ENCODE assay signal across 8 cellular contexts in the genomic region with DNA sequence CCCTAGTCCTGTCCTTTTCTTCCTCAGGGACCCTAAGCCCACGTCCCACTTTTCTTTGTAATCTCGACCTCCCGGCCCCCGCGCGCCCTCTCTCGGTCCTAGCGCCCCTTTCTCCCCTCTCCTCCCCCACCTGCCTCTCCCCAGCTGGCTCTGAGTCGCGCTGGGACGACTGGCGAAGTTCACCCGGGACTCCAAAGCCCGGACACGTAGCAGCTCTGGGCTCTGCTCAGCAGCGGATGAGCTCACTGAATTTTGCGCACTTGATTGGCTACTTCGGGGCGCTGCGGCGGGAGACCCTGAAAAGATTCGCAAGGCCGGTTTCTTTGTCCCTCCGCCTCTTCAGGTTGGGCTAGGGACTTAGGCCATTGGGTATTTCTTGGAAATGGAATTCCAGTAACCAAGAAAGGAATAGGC. TPM values are rescaled to one million over a fixed set of nuclear protein-coding genes. Genes with fewer than 3 reads are reported as not detected.
A peak's percentile ranks its signal among the peaks of the same experiment; 100 is the strongest.
DNase-seq lines count a peak whose midpoint lies in the region; ATAC-seq and TF ChIP-seq lines count a peak whose summit lies in the region.

No MANE protein-coding gene starts in this region.

- H3K4me2 ChIP-seq in IMR-90 (ENCODE audit: low read depth, low read length), result no peak overlapping the region

- no peak overlapping the region for H2BK20ac ChIP-seq in IMR-90 (ENCODE audit: low read depth, low read length)

- H3K27ac Mint-ChIP-seq in activated naive CD4-positive, alpha-beta T cell treated with anti-CD3 and anti-CD28 coated beads, Interleukin-2, amount 10 ng/mL, durations not matched to agents 7 days and 5 days, result no peak overlapping the region

- no peak for TF ChIP-seq CTCF in IMR-90 (conservative IDR thresholded peaks at IDR 0.05; ENCODE audit: low read depth, low read length)
- no peak for TF ChIP-seq CTCF in choroid plexus epithelial cell (conservative IDR thresholded peaks at IDR 0.05; ENCODE audit: low read depth, low read length)
- TF ChIP-seq CTCF in right lobe of liver (IDR thresholded peaks at IDR 0.05), result no peak
- no peak for TF ChIP-seq CTCF in thoracic aorta (IDR thresholded peaks at IDR 0.05)

- H3K9ac ChIP-seq in ES-I3 (ENCODE audit: low read depth, low read length) (peak overlapping the region; percentile 42), IMR-90 (ENCODE audit: low read depth, low read length) (no peak overlapping the region)

- H2AK5ac ChIP-seq in IMR-90 (ENCODE audit: low read depth, low read length), result no peak overlapping the region

- dilution Hi-C loops in IMR-90 (cut with HindIII; ENCODE audit: low sequenced_read_pairs, unreplicated experiment), result no loop called here

- TF ChIP-seq RAD21 in IMR-90 (IDR thresholded peaks at IDR 0.05; ENCODE audit: low read length), result no peak

- H4K8ac ChIP-seq in IMR-90 (ENCODE audit: low read depth in 2 of 2, low read length in 2 of 2), result no peak overlapping the region

- H3K9me1 ChIP-seq in IMR-90 (ENCODE audit: insufficient read depth, low read length), result no peaks in the 10 kb centered on the region

- H3K4me3 ChIP-seq in IMR-90 (ENCODE audit: insufficient read depth, low read depth, low read length) (no peak overlapping the region), choroid plexus epithelial cell (ENCODE audit: low read depth, low read length) (no peak overlapping the region), right lobe of liver (no peak overlapping the region), thoracic aorta (peak overlapping the region; percentile 69)

- no peaks in the 10 kb centered on the region for H3K4me1 Mint-ChIP-seq in activated naive CD4-positive, alpha-beta T cell treated with anti-CD3 and anti-CD28 coated beads, Interleukin-2, amount 10 ng/mL, durations not matched to agents 7 days and 5 days

- H3K36me3 ChIP-seq in ES-I3 (ENCODE audit: insufficient read depth, low read length) (no peaks in the 10 kb centered on the region), IMR-90 (ENCODE audit: control insufficient read depth, insufficient read depth, low read length) (no peaks in the 10 kb centered on the region), right lobe of liver (no peaks in the 10 kb centered on the region), thoracic aorta (no peaks in the 10 kb centered on the region)

- H3K9me3 ChIP-seq in ES-I3 (ENCODE audit: control insufficient read depth, insufficient read depth, low read length) (no peaks in the 10 kb centered on the region), IMR-90 (ENCODE audit: control insufficient read depth, insufficient read depth, low read length) (no peaks in the 10 kb centered on the region), right lobe of liver (no peaks in the 10 kb centered on the region), thoracic aorta (no peaks in the 10 kb centered on the region)

- no TSS peak for BruUV-seq in IMR-90 (replicated peaks; lab: Mats Ljungman, UMichigan)

- H3K23ac ChIP-seq in IMR-90 (ENCODE audit: low read depth, low read length), result no peak overlapping the region

- no peak overlapping the region for H3K27ac ChIP-seq in IMR-90 (ENCODE audit: insufficient read depth, low read length)
- H3K27ac ChIP-seq in right lobe of liver, result no peak overlapping the region
- no peak overlapping the region for H3K27ac ChIP-seq in thoracic aorta

- DNase-seq in IMR-90 (peak; percentile 22), choroid plexus epithelial cell (ENCODE audit: low read depth) (peak; percentile 36), right lobe of liver (peak in 1 of 3 donors; percentile 56), thoracic aorta (ENCODE audit: low spot score) (no peak), COLO829 (ENCODE audit: low spot score) (no peak)
- DNase-seq in activated naive CD4-positive, alpha-beta T cell treated with anti-CD3 and anti-CD28 coated beads, Interleukin-2, amount 10 ng/mL, durations not matched to agents 7 days and 5 days, result no peak

- no peak overlapping the region for H2AFZ ChIP-seq in IMR-90 (replicated peaks; ENCODE audit: low read length, poor library complexity)

- no peak overlapping the region for H2BK15ac ChIP-seq in IMR-90 (ENCODE audit: low read depth, low read length)

- peaks cover 7% of the 10 kb centered on the region for H3K27me3 ChIP-seq in IMR-90 (ENCODE audit: control insufficient read depth, insufficient read depth, low read length)
- H3K27me3 ChIP-seq in right lobe of liver, result peaks cover 3 to 4% of the 10 kb centered on the region in 2 donors
- H3K27me3 ChIP-seq in thoracic aorta (replicated peaks; ENCODE audit: insufficient read depth), result peaks cover 3% of the 10 kb centered on the region

- no peaks in the 10 kb centered on the region for H3K79me1 ChIP-seq in IMR-90 (ENCODE audit: low read depth in 1 of 2, low read length in 2 of 2)

- CTCF ChIA-PET in IMR-90 (lab: Yijun Ruan, JAX), result no interaction called here
- CTCF ChIA-PET in activated naive CD4-positive, alpha-beta T cell treated with anti-CD3 and anti-CD28 coated beads, Interleukin-2, amount 10 ng/mL, durations not matched to agents 7 days and 5 days (lab: Charles Lee), result no interaction called here

- H2BK120ac ChIP-seq in IMR-90 (ENCODE audit: low read depth, low read length), result no peak overlapping the region

- TF ChIP-seq POLR2A in IMR-90 (IDR thresholded peaks at IDR 0.05; ENCODE audit: low read depth, low read length) (no peak), right lobe of liver (IDR thresholded peaks at IDR 0.05) (no peak)

- no peaks in the 10 kb centered on the region for H3K9me3 Mint-ChIP-seq in activated naive CD4-positive, alpha-beta T cell treated with anti-CD3 and anti-CD28 coated beads, Interleukin-2, amount 10 ng/mL, durations not matched to agents 7 days and 5 days

- no peak overlapping the region for H3K14ac ChIP-seq in IMR-90 (replicated peaks; ENCODE audit: low read depth, low read length)

- peaks cover 51% of the 10 kb centered on the region for H3K27me3 Mint-ChIP-seq in activated naive CD4-positive, alpha-beta T cell treated with anti-CD3 and anti-CD28 coated beads, Interleukin-2, amount 10 ng/mL, durations not matched to agents 7 days and 5 days

- H4K91ac ChIP-seq in IMR-90 (ENCODE audit: insufficient read depth, low read depth, low read length), result no peak overlapping the region

- WGBS in IMR-90 (ENCODE audit: extremely low coverage in 2 of 2, insufficient read length in 1 of 2), 2 experiments, result 0% methylated on average over 10 of the region's 24 CpGs; no CpG with 5 or more reads in 1 of the 2 experiments
- WGBS in right lobe of liver (ENCODE audit: insufficient coverage, low coverage, low lambda C conversion rate, missing lambda C conversion rate), result 3% methylated on average over 24 of the region's 24 CpGs

- H3K18ac ChIP-seq in IMR-90 (ENCODE audit: low read depth, low read length), result no peak overlapping the region

- H3K4me1 ChIP-seq in ES-I3 (ENCODE audit: insufficient read depth, low read length) (0 out of 2 replicates have a peak, but pooled peaks cover 5% of the 10 kb centered on the region), IMR-90 (ENCODE audit: control insufficient read depth, insufficient read depth, low read length) (no peaks in the 10 kb centered on the region), right lobe of liver (no peaks in the 10 kb centered on the region), thoracic aorta (ENCODE audit: control insufficient read depth in 1 of 2, low read depth in 2 of 2) (peaks cover 0 to 5% of the 10 kb centered on the region in 2 donors)

- ATAC-seq in GM21423 (IDR thresholded peaks at IDR 0.05; ENCODE audit: unreplicated experiment), result peak; percentile 92
- peak; percentile 72; the same call in 1 of the 2 replicates for ATAC-seq in IMR-90 (ENCODE audit: low read depth)
- ATAC-seq in right lobe of liver, result peak; percentile 66 to 91 (median 76)
- no peak for ATAC-seq in thoracic aorta (ENCODE audit: insufficient number of reproducible peaks, low FRiP score, low read depth)

- no peaks in the 10 kb centered on the region for H4K20me1 ChIP-seq in IMR-90 (ENCODE audit: insufficient read depth, low read length)

- H2BK5ac ChIP-seq in IMR-90 (ENCODE audit: low read depth, low read length, poor library complexity, severe bottlenecking), result no peak overlapping the region

- no peak overlapping the region for H4K5ac ChIP-seq in IMR-90 (ENCODE audit: low read depth, low read length)

- intact Hi-C loops in IMR-90 (cut with micrococcal nuclease), result no loop called here
- intact Hi-C loops in right lobe of liver (cut with DNase I), result no loop called here

- in situ Hi-C loops in IMR-90 (cut with MboI; ENCODE audit: low sequenced_read_pairs), result no loop called here

- POLR2A ChIA-PET in IMR-90 (lab: Charles Lee; ENCODE audit: unreplicated experiment), result no interaction called here

- H3K36me3 Mint-ChIP-seq in activated naive CD4-positive, alpha-beta T cell treated with anti-CD3 and anti-CD28 coated beads, Interleukin-2, amount 10 ng/mL, durations not matched to agents 7 days and 5 days, result no peaks in the 10 kb centered on the region

- H3K4me3 Mint-ChIP-seq in activated naive CD4-positive, alpha-beta T cell treated with anti-CD3 and anti-CD28 coated beads, Interleukin-2, amount 10 ng/mL, durations not matched to agents 7 days and 5 days, result no peak overlapping the region

- no peak overlapping the region for H3K4ac ChIP-seq in IMR-90 (ENCODE audit: low read depth, low read length)

- H3K56ac ChIP-seq in IMR-90 (ENCODE audit: extremely low read depth, insufficient read depth, low read length), result no peak overlapping the region

- no peak overlapping the region for H2AK9ac ChIP-seq in IMR-90 (replicated peaks; ENCODE audit: low read depth, low read length, poor library complexity)

TF ChIP-seq in IMR-90, 13 proteins besides CTCF, POLR2A, EP300 and RAD21:
- peak; percentile 96 for TF ChIP-seq RFX5 (IDR thresholded peaks at IDR 0.05; ENCODE audit: low read depth, low read length)
- no peak for TF ChIP-seq CEBPB (IDR thresholded peaks at IDR 0.05; ENCODE audit: low read depth, low read length)
- TF ChIP-seq FOS (IDR thresholded peaks at IDR 0.05; ENCODE audit: low read depth, low read length), result no peak
- no peak for TF ChIP-seq BHLHE40 (IDR thresholded peaks at IDR 0.05; ENCODE audit: low read depth, low read length)
- no peak for TF ChIP-seq MAFK (IDR thresholded peaks at IDR 0.05; ENCODE audit: low read depth, low read length)

RNA-seq across cellular contexts. Expression of a gene that starts 16.3 kb away (rescaled TPM):
- not detected in 2 replicates for total RNA-seq in IMR-90 (2012; rRNA removed)
- polyA plus RNA-seq in IMR-90 (2012; rRNA removed), result not detected in 2 replicates
- polyA plus RNA-seq in IMR-90 (2012; cell fraction: cytosol; rRNA removed), result not detected in 2 replicates
- polyA plus RNA-seq in IMR-90 (2012; cell fraction: nucleus; rRNA removed; ENCODE audit: low replicate concordance), result not detected in 2 replicates
- under 1 TPM in 4 of 6 experiments, not detected in 2; 0.12 to 0.53 (median 0.39) TPM for total RNA-seq in right lobe of liver
- total RNA-seq in thoracic aorta, result 100 to 1,000 TPM; 123 to 177 TPM

RNA-seq across cellular contexts. Expression of a gene that starts 17.0 kb away (rescaled TPM):
- not detected in 2 replicates for total RNA-seq in IMR-90 (2012; rRNA removed)
- polyA plus RNA-seq in IMR-90 (2012; rRNA removed), result not detected in 2 replicates
- polyA plus RNA-seq in IMR-90 (2012; cell fraction: cytosol; rRNA removed), result 0.01 TPM in 1 of 2 replicates, not detected in the other
- not detected in 2 replicates for polyA plus RNA-seq in IMR-90 (2012; cell fraction: nucleus; rRNA removed; ENCODE audit: low replicate concordance)
- total RNA-seq in right lobe of liver, result under 1 TPM; 0.11 to 0.61 (median 0.16) TPM
- total RNA-seq in thoracic aorta, result 1 to 10 TPM; 7.2 to 8.7 TPM

Comparison
In these comparisons a context has a peak if more than half of its experiments do, and no peak if none do; other contexts are left out.
1. DNase-seq: peak in IMR-90 (single experiment) and choroid plexus epithelial cell (single experiment); none in thoracic aorta (single experiment), COLO829 (single experiment) and activated naive CD4-positive, alpha-beta T cell treated with anti-CD3 and anti-CD28 coated beads, Interleukin-2, amount 10 ng/mL, durations not matched to agents 7 days and 5 days (single experiment).
2. RNA of a gene that starts 16.3 kb away (total RNA-seq): 123 to 177 TPM in thoracic aorta; 0.12 to 0.53 TPM in right lobe of liver and not detected in IMR-90; every median in the first group is over 10 times any median in the second.